Comparison of ENCODE assay signal across 2 cellular contexts in genomic region chr16:66141885-66142284, GRCh38.
TF ChIP-seq lines count a peak whose summit lies in the region.

No MANE protein-coding gene starts in this region.

TF ChIP-seq in HepG2, 621 proteins besides CTCF, POLR2A, EP300 and RAD21:
- TF ChIP-seq ZNF18 (CRISPR knock-in tag; IDR thresholded peaks at IDR 0.05; ENCODE audit: insufficient replicate concordance) (no peak), ZNF629 (CRISPR knock-in tag; conservative IDR thresholded peaks at IDR 0.05) (0 out of 2 replicates have a peak, but pooled peaks have one; percentile 24), HHEX (CRISPR knock-in tag; IDR thresholded peaks at IDR 0.05) (no peak), ASH2L (IDR thresholded peaks at IDR 0.05; ENCODE audit: insufficient read length, low read depth, low read length) (no peak), ZNF530 (CRISPR knock-in tag; IDR thresholded peaks at IDR 0.05; ENCODE audit: low read depth) (no peak)

TF ChIP-seq in IMR-90, 13 proteins besides CTCF, POLR2A, EP300 and RAD21:
- no peak for TF ChIP-seq CHD1 (IDR thresholded peaks at IDR 0.05; ENCODE audit: low read depth, low read length)
- no peak for TF ChIP-seq ELK1 (IDR thresholded peaks at IDR 0.05; ENCODE audit: borderline replicate concordance, low read depth, low read length)
- TF ChIP-seq FOS (IDR thresholded peaks at IDR 0.05; ENCODE audit: low read depth, low read length), result no peak
- TF ChIP-seq USF2 (IDR thresholded peaks at IDR 0.05; ENCODE audit: low read depth, low read length), result no peak
- no peak for TF ChIP-seq MXI1 (IDR thresholded peaks at IDR 0.05; ENCODE audit: borderline replicate concordance, low read depth, low read length)
- TF ChIP-seq MAZ (IDR thresholded peaks at IDR 0.05; ENCODE audit: borderline replicate concordance, low read depth, low read length), result no peak
- TF ChIP-seq NFE2L2 (IDR thresholded peaks at IDR 0.05; ENCODE audit: low read depth, low read length), result no peak
- no peak for TF ChIP-seq SMC3 (IDR thresholded peaks at IDR 0.05; ENCODE audit: low read depth, low read length)
- no peak for TF ChIP-seq RFX5 (IDR thresholded peaks at IDR 0.05; ENCODE audit: low read depth, low read length)
- no peak for TF ChIP-seq BHLHE40 (IDR thresholded peaks at IDR 0.05; ENCODE audit: low read depth, low read length)
- no peak for TF ChIP-seq CEBPB (IDR thresholded peaks at IDR 0.05; ENCODE audit: low read depth, low read length)
- TF ChIP-seq MAFK (IDR thresholded peaks at IDR 0.05; ENCODE audit: low read depth, low read length), result no peak
